In genomic region chr6:121917834-121918559, GRCh38 we compare ENCODE assay signal across 1 cellular context.
TF ChIP-seq lines count a peak whose summit lies in the region.

No MANE protein-coding gene starts in this region.

TF ChIP-seq in GM23338, 12 proteins besides CTCF, POLR2A, EP300 and RAD21 (continued from another document):
- TF ChIP-seq ZNF462 (CRISPR knock-in tag; IDR thresholded peaks at IDR 0.05) (no peak), JUNB (IDR thresholded peaks at IDR 0.05; ENCODE audit: unreplicated experiment) (no peak)
